In the genomic region with DNA sequence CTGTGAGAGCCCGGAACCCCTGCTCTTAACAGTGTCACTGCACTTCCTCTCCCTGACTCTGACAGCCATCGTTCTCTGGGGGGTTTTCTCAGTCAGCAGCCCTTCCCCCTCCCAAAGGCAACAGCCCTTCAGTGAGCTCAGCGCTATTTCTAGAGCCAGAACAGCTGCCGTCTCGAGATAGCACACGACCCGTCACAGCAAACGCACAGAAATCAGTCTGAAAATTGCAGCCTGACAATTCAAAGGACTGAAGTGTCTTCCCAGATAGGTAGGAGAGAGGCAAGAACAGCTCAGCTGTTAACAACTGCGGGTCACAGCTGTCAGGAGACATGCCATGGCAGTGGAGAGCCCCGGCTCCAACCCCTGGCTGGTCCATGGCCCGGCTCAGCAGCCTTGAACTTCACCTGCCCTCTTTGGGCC, we compare ENCODE assay signal across 14 cellular contexts. TPM values are rescaled to one million over a fixed set of nuclear protein-coding genes. Genes with fewer than 3 reads are reported as not detected.
DNase-seq lines count a peak whose midpoint lies in the region; ATAC-seq and TF ChIP-seq lines count a peak whose summit lies in the region.
"Had no signal": no experiment of that assay in that cellular context is flagged by ENCODE, and none has a peak within 500 bp of the region (broad histone marks: within the 10 kb centered on the region; RNA-seq: fewer than 3 reads in every experiment).

No MANE protein-coding gene starts in this region.

- H3K4me1 ChIP-seq in DND-41 (ENCODE audit: insufficient read depth, low read length), result no peaks in the 10 kb centered on the region
- peaks cover 0 to 38% (median 13%) of the 10 kb centered on the region in 12 donors for H3K4me1 ChIP-seq in heart left ventricle
- peaks cover 16% of the 10 kb centered on the region for H3K4me1 ChIP-seq in A673 (ENCODE audit: insufficient read depth, low read length, poor library complexity, severe bottlenecking)
- H3K4me1 ChIP-seq: BE2C had no signal

- no peaks in the 10 kb centered on the region for H4K20me1 ChIP-seq in DND-41 (ENCODE audit: insufficient read depth, low read length)

- H3K9me3 ChIP-seq in DND-41 (ENCODE audit: insufficient read depth, low read length, severe bottlenecking) (no peaks in the 10 kb centered on the region), heart left ventricle (no peaks in the 10 kb centered on the region), A673 (ENCODE audit: low read depth, low read length, poor library complexity, severe bottlenecking) (no peaks in the 10 kb centered on the region)
- H3K9me3 ChIP-seq: BE2C, thoracic aorta had no signal

- DNase-seq in DND-41 (peak; percentile 8), NCI-H2171 (lab: John Stamatoyannopoulos, UW) (peak; percentile 13), heart left ventricle (peak in 4 of 5 donors; percentile 57 to 71 (median 66)), NCI-H345 treated with DMSO at 0.1 percent for 48 hours (lab: John Stamatoyannopoulos, UW; ENCODE audit: unreplicated experiment) (no peak), NCI-H510A (lab: John Stamatoyannopoulos, UW) (no peak), A673 (ENCODE audit: low spot score) (no peak)
- DNase-seq in stimulated activated naive CD4-positive, alpha-beta T cell (lab: John Stamatoyannopoulos, UW), result no peak
- DNase-seq: BE2C, cortex of kidney, HCEC 1CT, NCI-H524 treated with DMSO at 0.1 percent for 48 hours had no signal

- H3K4me2 ChIP-seq in DND-41 (ENCODE audit: insufficient read depth, low read length), result no peak overlapping the region

- no peaks in the 10 kb centered on the region for H3K79me2 ChIP-seq in DND-41 (ENCODE audit: insufficient read depth, low read length)

- no peaks in the 10 kb centered on the region for H3K36me3 ChIP-seq in DND-41 (ENCODE audit: insufficient read depth, low read length)
- H3K36me3 ChIP-seq in heart left ventricle, result no peaks in the 10 kb centered on the region
- no peaks in the 10 kb centered on the region for H3K36me3 ChIP-seq in A673 (ENCODE audit: insufficient read depth, low read length, poor library complexity, severe bottlenecking)
- H3K36me3 ChIP-seq: BE2C, thoracic aorta had no signal

- no peak for TF ChIP-seq CTCF in DND-41 (IDR thresholded peaks at IDR 0.05; ENCODE audit: borderline replicate concordance, extremely low read depth, low read length, poor library complexity, severe bottlenecking)
- TF ChIP-seq CTCF in heart left ventricle (IDR thresholded peaks at IDR 0.05), result no peak
- TF ChIP-seq CTCF in A673 (conservative IDR thresholded peaks at IDR 0.05; ENCODE audit: low read depth, low read length), result no peak

- peaks cover 29% of the 10 kb centered on the region for H3K27me3 ChIP-seq in DND-41 (ENCODE audit: insufficient read depth, low read length, poor library complexity)
- H3K27me3 ChIP-seq in heart left ventricle, result no peaks in the 10 kb centered on the region
- no peaks in the 10 kb centered on the region for H3K27me3 ChIP-seq in A673 (replicated peaks; ENCODE audit: insufficient read depth, low read depth, low read length, poor library complexity)
- H3K27me3 ChIP-seq: BE2C had no signal

- H3K27ac ChIP-seq in DND-41 (ENCODE audit: low read length) (no peak overlapping the region), heart left ventricle (peak overlapping the region in 10 of 12 donors; percentile 55 to 91 (median 76)), A673 (ENCODE audit: low read depth, low read length, poor library complexity, severe bottlenecking) (no peak overlapping the region)
- H3K27ac ChIP-seq: thoracic aorta had no signal

- ATAC-seq in DND-41 (ENCODE audit: insufficient read depth, low read depth), result peak; percentile 47; the same call in 2 of the 3 replicates
- peak; percentile 69 for ATAC-seq in GM21360 (IDR thresholded peaks at IDR 0.05; ENCODE audit: unreplicated experiment)
- peak; percentile 75 to 88 (median 83) for ATAC-seq in heart left ventricle

- H2AFZ ChIP-seq in DND-41 (ENCODE audit: low read depth, low read length), result no peak overlapping the region

- POLR2A ChIA-PET in A673 (lab: Charles Lee; ENCODE audit: low non-redundant PET), result no interaction called here

- TF ChIP-seq POLR2A in heart left ventricle (IDR thresholded peaks at IDR 0.05), result no peak

- 7 to 18% (median 10%) methylated on average over 11 of the region's 11 CpGs for WGBS in heart left ventricle, 4 donors

- H3K4me3 ChIP-seq in DND-41 (ENCODE audit: low read depth in 1 of 2, low read length in 2 of 2) (no peak overlapping the region), heart left ventricle (no peak overlapping the region), A673 (ENCODE audit: low read depth, low read length, poor library complexity, severe bottlenecking) (no peak overlapping the region)
- H3K4me3 ChIP-seq: thoracic aorta had no signal

- intact Hi-C loops in heart left ventricle (cut with DNase I) (loop anchor here in 2 of 10 donors (5.0 kb wide), 1 partner anchor 46 kb away; the partner anchor contains the start of gene ST8SIA5 (in 2 of the 2)), A673 (cut with micrococcal nuclease; ENCODE audit: unreplicated experiment) (no loop called here)

- H3K9ac ChIP-seq in DND-41 (ENCODE audit: low read depth, low read length), result no peak overlapping the region

- no TSS peak for BruUV-seq in A673 (replicated peaks; lab: Mats Ljungman, UMichigan)

- CTCF ChIA-PET in A673 (lab: Charles Lee), result no interaction called here

RNA-seq across cellular contexts. Expression of gene ST8SIA5, which starts 45.4 kb away (rescaled TPM):
- total RNA-seq in heart left ventricle (10 to 100 TPM in 4 of 9 donors, 1 to 10 TPM in 5; 5.1 to 24.4 (median 8.8) TPM), A673 (2021) (17.9 and 24.8 TPM in 2 replicates)
- 1 to 10 TPM; 3.8 to 4.3 TPM for polyA plus RNA-seq in heart left ventricle
- total RNA-seq: HT1080 had no signal

RNA-seq across cellular contexts. Expression of gene LOXHD1, which starts 54.4 kb away (rescaled TPM):
- total RNA-seq in heart left ventricle (1 to 10 TPM in 3 of 9 donors, under 1 TPM in 6; 0.19 to 1.9 (median 0.54) TPM), A673 (2021) (25.5 and 26.4 TPM in 2 replicates)
- under 1 TPM; 0.28 to 0.72 TPM for polyA plus RNA-seq in heart left ventricle
- total RNA-seq: HT1080 had no signal

Comparison
In these comparisons a context has a peak if more than half of its experiments do, and no peak if none do; other contexts are left out.
1. DNase-seq: peak in DND-41 (single experiment), NCI-H2171 (single experiment) and heart left ventricle (4 of 5); none in NCI-H345 treated with DMSO at 0.1 percent for 48 hours (single experiment), NCI-H510A (single experiment), stimulated activated naive CD4-positive, alpha-beta T cell (0 of 6) and A673 (single experiment).
2. H3K27ac ChIP-seq: peak in heart left ventricle (10 of 12); none in DND-41 (single experiment) and A673 (single experiment).
3. Peak in every context shown above with its lines, with median percentiles within 50 percentile points of each other: ATAC-seq.